Comparison of ENCODE assay signal across 17 cellular contexts in the genomic region with DNA sequence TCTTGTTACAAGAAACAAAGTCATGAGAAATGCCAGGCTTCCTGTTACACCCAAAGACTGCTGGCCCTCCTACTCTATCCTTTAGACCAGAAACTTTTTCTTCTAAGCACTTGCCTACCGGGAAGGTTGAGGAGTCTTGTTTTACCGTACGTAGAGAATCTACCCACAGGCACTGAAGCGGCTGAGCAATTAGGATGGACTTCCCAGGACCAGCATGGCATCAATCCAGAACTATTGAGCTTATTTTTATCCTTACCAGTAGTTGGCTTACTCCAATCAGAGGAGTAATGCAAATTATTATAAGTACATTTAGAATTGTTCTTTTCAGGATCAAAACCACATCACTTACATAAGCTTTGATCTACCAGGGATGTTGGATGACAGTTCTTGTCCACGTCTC.
"Had no signal": no experiment of that assay in that cellular context is flagged by ENCODE, and none has a peak within 500 bp of the region (broad histone marks: within the 10 kb centered on the region; RNA-seq: fewer than 3 reads in every experiment).

No MANE protein-coding gene starts in this region.

- H3K4me3 ChIP-seq: left lung, skin epidermis, stomach, thoracic aorta had no signal

- H3K27ac Mint-ChIP-seq: activated naive CD8-positive, alpha-beta T cell treated with anti-CD3 and anti-CD28 coated beads, Interleukin-2, amount 50 U/mL, for 24 hours; memory B cell; T-helper 2 cell treated with Interferon-gamma antibody and Interleukin-4, amounts not matched to agents 5 μg/mL and 100 μg/mL, for 36 hours had no signal

- H3K27ac ChIP-seq: skin epidermis, stomach had no signal

- H3K27me3 Mint-ChIP-seq: activated naive CD8-positive, alpha-beta T cell treated with anti-CD3 and anti-CD28 coated beads, Interleukin-2, amount 50 U/mL, for 24 hours; memory B cell; natural killer cell treated with Interleukin-12 subunit alpha and Interleukin-12 subunit beta and Interleukin-15 and Interleukin-18, amount 100 ng/mL, for 72 hours had no signal

- ATAC-seq: activated naive CD8-positive, alpha-beta T cell treated with anti-CD3 and anti-CD28 coated beads, Interleukin-2, amount 50 U/mL, for 24 hours; natural killer cell treated with Interleukin-12 subunit alpha and Interleukin-12 subunit beta and Interleukin-15 and Interleukin-18, amount 100 ng/mL, for 72 hours; right cardiac atrium had no signal

- H3K4me1 ChIP-seq: left lung, stomach had no signal

- DNase-seq: activated CD4-positive, CD25-positive, alpha-beta regulatory T cell; activated gamma-delta T cell treated with Interleukin-2 at 50 U/mL for 16 hours; activated naive CD8-positive, alpha-beta T cell treated with anti-CD3 and anti-CD28 coated beads, Interleukin-2, amount 50 U/mL, for 24 hours; aorta; erythroblast; hippocampal formation; left lung; right cardiac atrium; stimulated activated CD4-positive, alpha-beta T cell treated with anti-CD3 and anti-CD28 coated beads, Interleukin-4, amount 100 ng/mL, for 24 hours; stimulated activated CD8-positive, alpha-beta memory T cell treated with anti-CD3 and anti-CD28 coated beads, Interleukin-4, amount 100 ng/mL, for 48 hours; stomach; SW 1271 had no signal

- H3K27me3 ChIP-seq: left lung, stomach had no signal

- H3K9me3 ChIP-seq: left lung, stomach, thoracic aorta had no signal

- H3K4me3 Mint-ChIP-seq: activated naive CD8-positive, alpha-beta T cell treated with anti-CD3 and anti-CD28 coated beads, Interleukin-2, amount 50 U/mL, for 24 hours; memory B cell; natural killer cell treated with Interleukin-12 subunit alpha and Interleukin-12 subunit beta and Interleukin-15 and Interleukin-18, amount 100 ng/mL, for 72 hours; T-helper 2 cell treated with Interferon-gamma antibody and Interleukin-4, amounts not matched to agents 5 μg/mL and 100 μg/mL, for 36 hours had no signal
